34 cellular contexts compared by ENCODE assay signal in the genomic region with DNA sequence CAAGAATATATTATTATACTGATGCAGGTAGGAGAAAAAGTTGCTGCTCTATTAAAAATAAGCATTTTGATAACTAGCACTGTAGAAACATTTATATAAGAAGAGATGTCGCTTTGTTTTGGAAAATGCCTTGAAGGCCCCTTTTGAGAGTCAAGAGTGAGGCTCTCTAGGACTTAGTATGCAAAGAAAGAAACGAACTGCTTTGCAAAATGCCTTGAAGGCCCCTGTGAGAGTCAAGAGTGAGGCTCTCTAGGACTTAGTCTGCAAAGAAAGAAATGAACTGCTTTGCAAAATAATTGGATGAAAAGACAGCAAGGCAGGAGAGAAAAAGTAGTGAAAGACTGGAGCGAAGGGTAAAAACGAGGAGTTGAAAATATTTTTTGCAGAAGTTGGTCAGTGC.
"Had no signal": no experiment of that assay in that cellular context is flagged by ENCODE, and none has a peak within 500 bp of the region (broad histone marks: within the 10 kb centered on the region; RNA-seq: fewer than 3 reads in every experiment).

No MANE protein-coding gene starts in this region.

- H3K36me3 ChIP-seq: adrenal gland, cardiac muscle cell, gastroesophageal sphincter, right atrium auricular region, tibial nerve, WERI-Rb-1 had no signal

- H3K4me3 ChIP-seq: adrenal gland, body of pancreas, cardiac muscle cell, coronary artery, dorsolateral prefrontal cortex, gastroesophageal sphincter, hepatocyte, right atrium auricular region, tibial nerve had no signal

- H3K79me2 ChIP-seq: hepatocyte, parathyroid adenoma had no signal

- H3K27me3 ChIP-seq: adrenal gland, body of pancreas, cardiac muscle cell, dorsolateral prefrontal cortex, gastroesophageal sphincter, hepatocyte, right atrium auricular region, tibial nerve had no signal

- H2AFZ ChIP-seq: hepatocyte, parathyroid adenoma had no signal

- DNase-seq: activated CD4-positive, alpha-beta memory T cell treated with anti-CD3 and anti-CD28 coated beads for 36 hours; activated CD4-positive, alpha-beta T cell treated with anti-CD3 and anti-CD28 coated beads, Interleukin-2, amount 10 ng/mL, durations not matched to agents 24 days and 14 days; activated CD4-positive, CD25-positive, alpha-beta regulatory T cell treated with anti-CD3 and anti-CD28 coated beads, Interleukin-2, amount 50 U/mL, for 72 hours; activated CD8-positive, alpha-beta memory T cell treated with anti-CD3 and anti-CD28 coated beads, Interleukin-2, amount 50 U/mL, for 4 hours; activated effector memory CD4-positive, alpha-beta T cell treated with anti-CD3 and anti-CD28 coated beads, Interleukin-2, amount 50 U/mL, for 16 hours; activated naive CD4-positive, alpha-beta T cell treated with anti-CD3 and anti-CD28 coated beads for 36 hours; activated naive CD8-positive, alpha-beta T cell treated with anti-CD3 and anti-CD28 coated beads for 36 hours; activated T-cell treated with anti-CD3 and anti-CD28 coated beads, Interleukin-2, amount 50 U/mL, for 1 hour; adrenal gland; aorta; body of pancreas; dorsolateral prefrontal cortex; effector memory CD4-positive, alpha-beta T cell; erythroblast; immature natural killer cell; kidney; left colon; mammary epithelial cell; naive B cell; occipital lobe; stimulated activated CD4-positive, alpha-beta T cell treated with anti-CD3 and anti-CD28 coated beads, Interleukin-15, amount 100 ng/mL, for 24 hours; stimulated activated CD4-positive, alpha-beta T cell treated with anti-CD3 and anti-CD28 coated beads, Interleukin-2, amount 100 ng/mL, for 48 hours; stimulated activated naive CD4-positive, alpha-beta T cell treated with Interleukin-2 at 50 U/mL for 16 hours; T1000; WERI-Rb-1 had no signal

- H3K9me3 Mint-ChIP-seq: activated CD4-positive, alpha-beta memory T cell treated with anti-CD3 and anti-CD28 coated beads for 36 hours; activated CD4-positive, alpha-beta T cell treated with anti-CD3 and anti-CD28 coated beads, Interleukin-2, amount 10 ng/mL, durations not matched to agents 24 days and 14 days; activated naive CD4-positive, alpha-beta T cell treated with anti-CD3 and anti-CD28 coated beads for 36 hours; activated naive CD8-positive, alpha-beta T cell treated with anti-CD3 and anti-CD28 coated beads for 36 hours; activated T-helper 1 cell treated with anti-CD3 and anti-CD28 coated beads, Interleukin-12 subunit alpha, Interleukin-12 subunit beta, Interleukin-2, Interleukin-4 antibody, amounts not matched to agents 30 ng/mL and 10 ng/mL and 1 ng/mL, durations not matched to agents 14 hours and 24 hours and 36 hours; mesothelial cell of epicardium had no signal

- H3K27me3 Mint-ChIP-seq: activated CD4-positive, alpha-beta memory T cell treated with anti-CD3 and anti-CD28 coated beads for 36 hours; activated CD4-positive, alpha-beta T cell treated with anti-CD3 and anti-CD28 coated beads, Interleukin-2, amount 10 ng/mL, durations not matched to agents 24 days and 14 days had no signal

- H3K4me1 ChIP-seq: adrenal gland, body of pancreas, gastroesophageal sphincter, right atrium auricular region had no signal

- H3K27ac Mint-ChIP-seq: activated CD4-positive, alpha-beta memory T cell treated with anti-CD3 and anti-CD28 coated beads for 36 hours; activated CD4-positive, alpha-beta T cell treated with anti-CD3 and anti-CD28 coated beads, Interleukin-2, amount 10 ng/mL, durations not matched to agents 24 days and 14 days; activated naive CD4-positive, alpha-beta T cell treated with anti-CD3 and anti-CD28 coated beads for 36 hours; activated naive CD8-positive, alpha-beta T cell treated with anti-CD3 and anti-CD28 coated beads for 36 hours; activated T-helper 1 cell treated with anti-CD3 and anti-CD28 coated beads, Interleukin-12 subunit alpha, Interleukin-12 subunit beta, Interleukin-2, Interleukin-4 antibody, amounts not matched to agents 30 ng/mL and 10 ng/mL and 1 ng/mL, durations not matched to agents 14 hours and 24 hours and 36 hours; immature natural killer cell; mesothelial cell of epicardium had no signal

- H3K4me1 Mint-ChIP-seq: activated CD4-positive, alpha-beta T cell treated with anti-CD3 and anti-CD28 coated beads, Interleukin-2, amount 10 ng/mL, durations not matched to agents 24 days and 14 days; activated naive CD8-positive, alpha-beta T cell treated with anti-CD3 and anti-CD28 coated beads for 36 hours; immature natural killer cell; naive B cell had no signal

- H3K9ac ChIP-seq: parathyroid adenoma had no signal

- H3K4me3 Mint-ChIP-seq: activated CD4-positive, alpha-beta memory T cell treated with anti-CD3 and anti-CD28 coated beads for 36 hours; activated CD4-positive, alpha-beta T cell treated with anti-CD3 and anti-CD28 coated beads, Interleukin-2, amount 10 ng/mL, durations not matched to agents 24 days and 14 days; activated naive CD4-positive, alpha-beta T cell treated with anti-CD3 and anti-CD28 coated beads for 36 hours; activated naive CD8-positive, alpha-beta T cell treated with anti-CD3 and anti-CD28 coated beads for 36 hours; activated T-helper 1 cell treated with anti-CD3 and anti-CD28 coated beads, Interleukin-12 subunit alpha, Interleukin-12 subunit beta, Interleukin-2, Interleukin-4 antibody, amounts not matched to agents 30 ng/mL and 10 ng/mL and 1 ng/mL, durations not matched to agents 14 hours and 24 hours and 36 hours; immature natural killer cell; mesothelial cell of epicardium; naive B cell had no signal

- H3K36me3 Mint-ChIP-seq: activated CD4-positive, alpha-beta memory T cell treated with anti-CD3 and anti-CD28 coated beads for 36 hours; activated naive CD8-positive, alpha-beta T cell treated with anti-CD3 and anti-CD28 coated beads for 36 hours; immature natural killer cell; mesothelial cell of epicardium; naive B cell had no signal

- H3K4me2 ChIP-seq: hepatocyte had no signal

- H3K27ac ChIP-seq: adrenal gland, body of pancreas, cardiac muscle cell, coronary artery, dorsolateral prefrontal cortex, gastroesophageal sphincter, parathyroid adenoma, right atrium auricular region, tibial nerve, WERI-Rb-1 had no signal

- H3K9me3 ChIP-seq: adrenal gland, body of pancreas, gastroesophageal sphincter, right atrium auricular region, tibial nerve had no signal
